ENCODE assay signal across 1 cellular context in genomic region chr2:162731917-162732804, GRCh38.
TF ChIP-seq lines count a peak whose summit lies in the region.

No MANE protein-coding gene starts in this region.

TF ChIP-seq in H1, 55 proteins besides CTCF, POLR2A, EP300 and RAD21:
- TF ChIP-seq RBBP5 (IDR thresholded peaks at IDR 0.05; ENCODE audit: borderline replicate concordance, low read depth, low read length) (no peak), CBX8 (IDR thresholded peaks at IDR 0.05; ENCODE audit: borderline replicate concordance, low read depth, low read length) (no peak)
TF ChIP-seq in H1: peak in this region for 0.
